Comparison of ENCODE assay signal across 9 cellular contexts in the genomic region with DNA sequence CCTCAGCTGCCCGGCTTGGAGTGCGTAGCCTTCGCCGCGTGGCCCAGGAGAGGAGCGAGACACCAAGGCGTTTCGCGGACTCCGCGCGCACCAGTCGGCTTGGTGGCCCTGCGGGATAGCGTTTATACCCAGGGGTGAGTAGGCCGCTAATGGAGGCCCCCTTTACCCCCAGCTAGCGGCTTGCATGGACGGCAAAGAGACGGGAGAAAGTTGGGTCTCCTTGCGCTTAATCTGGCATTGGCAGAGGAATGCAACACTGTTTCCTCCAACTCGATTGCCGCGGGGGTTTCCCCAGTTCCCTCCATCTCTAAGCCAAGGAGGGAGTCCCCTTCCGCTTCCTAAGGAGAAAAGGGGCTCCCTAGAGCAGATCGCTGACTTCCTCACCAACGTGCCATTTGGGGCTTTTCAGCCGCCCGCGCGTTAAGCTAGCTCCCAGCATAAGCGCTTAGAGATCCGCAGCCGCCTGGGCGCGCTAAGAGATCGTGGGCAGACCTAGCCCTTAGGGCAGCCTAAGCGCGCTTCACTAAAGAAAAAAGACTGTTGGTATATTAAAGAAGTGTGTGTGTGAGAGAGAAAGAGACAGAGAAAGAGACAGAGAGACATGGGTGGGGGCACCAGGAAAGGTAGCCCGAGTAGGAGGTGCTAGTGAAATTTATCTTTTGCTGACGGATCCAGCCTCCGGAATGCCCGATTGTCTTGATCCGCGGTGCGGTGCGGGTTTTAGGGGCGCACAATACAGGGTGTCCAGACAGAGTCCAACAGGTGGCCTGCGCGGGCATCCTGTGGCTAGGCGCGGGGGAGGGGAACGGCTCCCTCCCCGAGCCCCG.
A peak's percentile ranks its signal among the peaks of the same experiment; 100 is the strongest.
DNase-seq lines count a peak whose midpoint lies in the region; ATAC-seq, FAIRE-seq and TF ChIP-seq lines count a peak whose summit lies in the region.
"Had no signal": no experiment of that assay in that cellular context is flagged by ENCODE, and none has a peak within 500 bp of the region (broad histone marks: within the 10 kb centered on the region; RNA-seq: fewer than 3 reads in every experiment).

No MANE protein-coding gene starts in this region.

- H3K36me3 ChIP-seq in pancreas: no peaks in the 10 kb centered on the region

- ATAC-seq in pancreas (peak; percentile 7 to 78 (median 49)), HG03039 (IDR thresholded peaks at IDR 0.05; ENCODE audit: unreplicated experiment) (no peak), GM19395 (IDR thresholded peaks at IDR 0.05; ENCODE audit: unreplicated experiment) (no peak)
- ATAC-seq: K562 had no signal

- no peaks in the 10 kb centered on the region for H3K4me1 ChIP-seq in pancreas

- H3K27ac ChIP-seq in pancreas: no peak overlapping the region

- H3K9me3 ChIP-seq in pancreas: no peaks in the 10 kb centered on the region

- intact Hi-C loops in head of caudate nucleus (cut with DNase I) (no loop called here), pancreas (cut with DNase I) (no loop called here), posterior vena cava (cut with DNase I) (no loop called here)

- no peak for FAIRE-seq in D721Med (lab: Jason Lieb, UNC)
- no peak for FAIRE-seq in pancreas (lab: Jason Lieb, UNC)
- FAIRE-seq: K562 had no signal

- H3K4me3 ChIP-seq in pancreas: peak overlapping the region in 1 of 4 donors; percentile 36
- H3K4me3 ChIP-seq: K562 had no signal

- WGBS in pancreas, 2 donors: 2 to 3% methylated on average over 54 of the region's 54 CpGs

- peaks cover 0 to 29% (median 2%) of the 10 kb centered on the region in 4 donors for H3K27me3 ChIP-seq in pancreas

- TF ChIP-seq CTCF in D721Med (IDR thresholded peaks at IDR 0.05; ENCODE audit: insufficient read depth, missing control alignments) (peak; percentile 41), pancreas (IDR thresholded peaks at IDR 0.05) (no peak)

- peak; percentile 41 for DNase-seq in D721Med (ENCODE audit: insufficient read length, low spot score)
- DNase-seq in NCI-H524 (lab: John Stamatoyannopoulos, UW): peak; percentile 73 to 85
- DNase-seq in head of caudate nucleus: peak; percentile 11 to 84 (median 62)
- DNase-seq in pancreas: peak in 2 of 6 donors; percentile 38 to 50
- no peak for DNase-seq in posterior vena cava (ENCODE audit: low spot score)
- no peak for DNase-seq in EL

Comparison
In these comparisons a context has a peak if more than half of its experiments do, and no peak if none do; other contexts are left out.
1. DNase-seq: peak in D721Med (single experiment), NCI-H524 (2 of 2) and head of caudate nucleus (42 of 42); none in posterior vena cava (single experiment) and EL (single experiment).
2. ATAC-seq: peak in pancreas (4 of 4); none in HG03039 (single experiment) and GM19395 (single experiment).